Comparison of ENCODE assay signal across 9 cellular contexts in genomic region chr1:8239039-8239305, GRCh38.
DNase-seq lines count a peak whose midpoint lies in the region; ATAC-seq and TF ChIP-seq lines count a peak whose summit lies in the region.
"Had no signal": no experiment of that assay in that cellular context is flagged by ENCODE, and none has a peak within 500 bp of the region (broad histone marks: within the 10 kb centered on the region; RNA-seq: fewer than 3 reads in every experiment).

No MANE protein-coding gene starts in this region.

- no peak for TF ChIP-seq POLR2A in NB4 (IDR thresholded peaks at IDR 0.05; ENCODE audit: extremely low read depth, insufficient read length)

- DNase-seq in AG09319 (ENCODE audit: extremely low read depth, low read depth) (no peak), NB4 (ENCODE audit: low read depth) (no peak), epithelial cell of proximal tubule (ENCODE audit: low read depth) (no peak), NCI-H82 (lab: John Stamatoyannopoulos, UW) (no peak), NK-92 (lab: John Stamatoyannopoulos, UW; ENCODE audit: unreplicated experiment) (no peak)
- no peak for DNase-seq in effector CD8-positive, alpha-beta T cell (lab: John Stamatoyannopoulos, UW)

- no peaks in the 10 kb centered on the region for H3K27me3 ChIP-seq in muscle layer of duodenum (ENCODE audit: low read depth, low read length)

- peak; percentile 55 for TF ChIP-seq CTCF in AG09319 (IDR thresholded peaks at IDR 0.05; ENCODE audit: low read depth, low read length)
- TF ChIP-seq CTCF in NB4 (IDR thresholded peaks at IDR 0.05; ENCODE audit: low read depth, low read length) = peak; percentile 13
- TF ChIP-seq CTCF in epithelial cell of proximal tubule (conservative IDR thresholded peaks at IDR 0.05; ENCODE audit: low read depth, low read length) = peak; percentile 50

- H3K27ac ChIP-seq in muscle layer of duodenum (ENCODE audit: low read length) = peak overlapping the region; percentile 72
- H3K27ac ChIP-seq: neutrophil had no signal

- no peak overlapping the region for H3K4me3 ChIP-seq in NB4 (ENCODE audit: low read depth, low read length)
- no peak overlapping the region for H3K4me3 ChIP-seq in epithelial cell of proximal tubule (ENCODE audit: low read depth, low read length)
- H3K4me3 ChIP-seq in muscle layer of duodenum (ENCODE audit: low read depth in 1 of 2, low read length in 2 of 2) = no peak overlapping the region

- no peak for ATAC-seq in HG02970 (IDR thresholded peaks at IDR 0.05; ENCODE audit: low FRiP score, unreplicated experiment)

- peaks cover 0 to 17% of the 10 kb centered on the region in 2 donors for H3K4me1 ChIP-seq in muscle layer of duodenum (ENCODE audit: control insufficient read depth in 1 of 2, insufficient read depth in 2 of 2, low read length in 2 of 2)

- no peaks in the 10 kb centered on the region for H3K36me3 ChIP-seq in muscle layer of duodenum (ENCODE audit: control insufficient read depth in 1 of 2, insufficient read depth in 2 of 2, low read length in 2 of 2)
- H3K36me3 ChIP-seq: neutrophil had no signal

- H3K9me3 ChIP-seq in muscle layer of duodenum (ENCODE audit: control insufficient read depth in 1 of 2, low read length in 2 of 2) = no peaks in the 10 kb centered on the region
- H3K9me3 ChIP-seq: neutrophil had no signal
